In genomic region chr4:153249199-153250154, GRCh38 we compare ENCODE assay signal across 8 cellular contexts. TPM values are rescaled to one million over a fixed set of nuclear protein-coding genes. Genes with fewer than 3 reads are reported as not detected.
DNase-seq lines count a peak whose midpoint lies in the region; ATAC-seq and TF ChIP-seq lines count a peak whose summit lies in the region.

No MANE protein-coding gene starts in this region.

- H3K4me3 ChIP-seq in liver (ENCODE audit: low read depth in 1 of 3, low read length in 3 of 3) = peak overlapping the region; percentile 53 to 65 (median 62)

- H3K9ac ChIP-seq in liver (ENCODE audit: low read depth in 1 of 2, low read length in 2 of 2) = no peak overlapping the region

- ATAC-seq in HG03342 (IDR thresholded peaks at IDR 0.05; ENCODE audit: unreplicated experiment) = peak; percentile 98

- WGBS in liver = 19% methylated on average over 44 of the region's 44 CpGs

- TF ChIP-seq POLR2A in GM19193 (IDR thresholded peaks at IDR 0.05; ENCODE audit: extremely low read depth, insufficient read depth, insufficient read length) = peak; percentile 46

- peaks cover 2 to 12% (median 7%) of the 10 kb centered on the region in 4 donors for H3K4me1 ChIP-seq in liver (ENCODE audit: control insufficient read depth in 4 of 4, insufficient read depth in 4 of 4, low read length in 3 of 4)

- H3K9me3 ChIP-seq in liver (ENCODE audit: control insufficient read depth in 4 of 4, low read length in 3 of 4) = no peaks in the 10 kb centered on the region

- no peak for TF ChIP-seq RAD21 in liver (IDR thresholded peaks at IDR 0.05)

- peak; percentile 98 for DNase-seq in AG20443 (ENCODE audit: low spot score)
- DNase-seq in NCI-H526 (lab: John Stamatoyannopoulos, UW) = peak; percentile 65 to 92
- peak; percentile 81 to 85 for DNase-seq in activated CD4-positive, alpha-beta T cell treated with anti-CD3 and anti-CD28 coated beads, Interleukin-2, amount 50 U/mL, for 48 hours
- DNase-seq in dermis microvascular lymphatic vessel endothelial cell (ENCODE audit: low read depth in 2 of 2) = peak; percentile 30 to 71
- peak; percentile 64 to 79 for DNase-seq in stimulated activated CD4-positive, alpha-beta T cell treated with anti-CD3 and anti-CD28 coated beads, Interleukin-4, amount 100 ng/mL, for 48 hours (ENCODE audit: low read depth in 2 of 2)

- H3K27me3 ChIP-seq in liver (ENCODE audit: control insufficient read depth in 4 of 4, insufficient read depth in 4 of 4, low read length in 3 of 4) = no peaks in the 10 kb centered on the region

- peak overlapping the region; percentile 8 to 51 for H3K27ac ChIP-seq in liver (ENCODE audit: low read depth in 1 of 2, low read length in 2 of 2)

- H3K36me3 ChIP-seq in liver (ENCODE audit: control insufficient read depth in 4 of 4, insufficient read depth in 3 of 4, low read depth in 1 of 4, low read length in 3 of 4) = no peaks in the 10 kb centered on the region

- no peak for TF ChIP-seq CTCF in liver (IDR thresholded peaks at IDR 0.05; ENCODE audit: low read depth, low read length, missing input control)

TF ChIP-seq in liver, 16 proteins besides CTCF, POLR2A, EP300 and RAD21:
- TF ChIP-seq TAF1 (conservative IDR thresholded peaks at IDR 0.05) (no peak), SP1 (IDR thresholded peaks at IDR 0.05) (peak; percentile 25), GABPA (IDR thresholded peaks at IDR 0.05 in 1 of 2, conservative IDR thresholded peaks at IDR 0.05 in 1 of 2) (no peak), RXRA (IDR thresholded peaks at IDR 0.05) (no peak), FOXA1 (IDR thresholded peaks at IDR 0.05) (no peak), YY1 (IDR thresholded peaks at IDR 0.05) (peak; percentile 21)
TF ChIP-seq in liver: peak in this region for 2.

RNA-seq across cellular contexts. Expression of gene TRIM2, which starts 45.2 kb away (rescaled TPM):
- total RNA-seq in dermis microvascular lymphatic vessel endothelial cell (10.0 and 13.9 TPM in 2 replicates), liver (10 to 100 TPM; 13.4 to 15.5 TPM)
- polyA plus RNA-seq in liver = 1 to 10 TPM; 3.4 to 4.4 TPM

Comparison
In these comparisons a context has a peak if more than half of its experiments do, and no peak if none do; other contexts are left out.
1. Peak in every context shown above with its lines: DNase-seq, ATAC-seq, H3K4me3 ChIP-seq and H3K27ac ChIP-seq.